In genomic region chr17:21007646-21008045, GRCh38 we compare ENCODE assay signal across 25 cellular contexts.
DNase-seq lines count a peak whose midpoint lies in the region; ATAC-seq lines count a peak whose summit lies in the region.
"Had no signal": no experiment of that assay in that cellular context is flagged by ENCODE, and none has a peak within 500 bp of the region (broad histone marks: within the 10 kb centered on the region; RNA-seq: fewer than 3 reads in every experiment).

No MANE protein-coding gene starts in this region.

- no peak for ATAC-seq in GM19467 (IDR thresholded peaks at IDR 0.05; ENCODE audit: unreplicated experiment)
- ATAC-seq: body of pancreas, left lung, psoas muscle, Right ventricle myocardium inferior had no signal

- peak overlapping the region; percentile 96 for H3K27ac ChIP-seq in caudate nucleus (ENCODE audit: low read depth, low read length)
- H3K27ac ChIP-seq: body of pancreas, colonic mucosa, left lung, neural progenitor cell, psoas muscle, skin epidermis had no signal

- DNase-seq in NCI-H748 (lab: John Stamatoyannopoulos, UW; ENCODE audit: unreplicated experiment) (peak; percentile 19), NCI-H748 treated with DMSO at 0.1 percent for 48 hours (lab: John Stamatoyannopoulos, UW) (no peak), caudate nucleus (lab: John Stamatoyannopoulos, UW) (peak in 11 of 61 donors; percentile 15 to 60 (median 44)), midbrain (lab: John Stamatoyannopoulos, UW) (peak; percentile 67), superior temporal gyrus (ENCODE audit: extremely low spot score) (peak; percentile 84), NCI-H187 (lab: John Stamatoyannopoulos, UW) (no peak), islet precursor cell (no peak)
- DNase-seq: activated CD4-positive, alpha-beta T cell treated with anti-CD3 and anti-CD28 coated beads, Interleukin-2, amount 50 U/mL, for 1 hour; activated effector memory CD4-positive, alpha-beta T cell treated with Interleukin-2 at 50 U/mL for 16 hours; activated naive CD8-positive, alpha-beta T cell treated with anti-CD3 and anti-CD28 coated beads, Interleukin-2, amount 10 ng/mL, durations not matched to agents 7 days and 5 days; body of pancreas; Calu3; colonic mucosa; IMR-90; left lung; NCI-H1436; NCI-H226; OCI-M1; stimulated activated naive CD4-positive, alpha-beta T cell; trophoblast cell had no signal

Comparison
In these comparisons a context has a peak if more than half of its experiments do, and no peak if none do; other contexts are left out.
1. DNase-seq: peak in NCI-H748 (single experiment), midbrain (single experiment) and superior temporal gyrus (single experiment); none in NCI-H748 treated with DMSO at 0.1 percent for 48 hours (single experiment), NCI-H187 (0 of 2) and islet precursor cell (single experiment).